8 cellular contexts compared by ENCODE assay signal in the genomic region with DNA sequence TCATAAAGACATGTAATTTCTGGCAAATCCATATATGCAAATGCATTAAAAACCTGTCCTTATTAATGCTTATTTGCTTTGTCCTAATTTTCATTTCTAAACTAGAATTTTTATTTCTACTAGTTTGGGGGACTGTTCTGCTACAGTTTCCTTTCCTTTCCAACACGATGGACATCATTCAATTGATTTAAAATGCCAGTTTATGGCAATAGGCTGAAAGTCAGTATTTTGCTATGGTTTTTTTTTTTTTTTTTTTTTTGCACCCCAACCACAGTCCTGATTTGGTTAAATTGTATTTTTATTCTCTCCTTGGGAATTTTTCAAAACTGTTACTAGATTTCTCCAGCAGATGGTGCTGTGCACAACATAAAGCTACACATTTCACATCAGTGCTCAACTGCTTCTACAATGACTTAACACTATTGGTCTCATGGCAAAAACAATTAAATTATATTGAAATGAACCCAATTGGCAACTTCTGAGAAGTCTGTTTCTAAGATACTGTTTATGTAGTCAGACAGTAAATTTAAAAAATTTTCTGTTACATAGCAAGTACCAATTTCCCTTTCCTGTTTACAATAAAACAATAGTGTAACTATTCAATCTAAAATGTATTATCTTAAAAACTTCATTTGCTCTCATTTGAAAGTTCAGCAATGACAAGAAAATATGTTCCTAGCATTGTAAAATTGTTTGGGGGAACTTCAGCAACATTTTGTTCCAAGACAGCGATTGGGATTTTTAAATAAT.
DNase-seq lines count a peak whose midpoint lies in the region; ATAC-seq and TF ChIP-seq lines count a peak whose summit lies in the region.

No MANE protein-coding gene starts in this region.

- no peak overlapping the region for H3K9ac ChIP-seq in PC-3 (ENCODE audit: low read length)
- H3K9ac ChIP-seq in endodermal cell (ENCODE audit: extremely low read depth, low read length, poor library complexity, severe bottlenecking) = no peak overlapping the region

- ATAC-seq in HG03354 (IDR thresholded peaks at IDR 0.05; ENCODE audit: poor library complexity, severe bottlenecking, unreplicated experiment) (peak; percentile 66), PC-3 (peak; percentile 61)

- no peaks in the 10 kb centered on the region for H3K79me2 ChIP-seq in PC-3 (ENCODE audit: low read length)

- no peak overlapping the region for H3K4me3 ChIP-seq in PC-3 (ENCODE audit: low read length)
- no peak overlapping the region for H3K4me3 ChIP-seq in endodermal cell (ENCODE audit: low read length)

- H3F3A ChIP-seq in PC-3 (ENCODE audit: low read length, unreplicated experiment) = no peaks in the 10 kb centered on the region

- CTCF ChIA-PET in PC-3 (lab: Charles Lee) = interaction anchor here (0.5 to 1.1 kb wide), 8 partner anchors 15 to 1059 kb away, joined by 3 to 25 read pairs (median 4); no protein-coding TSS in a partner anchor

- intact Hi-C loops in PC-3 (cut with micrococcal nuclease) = loop anchor here (1.0 kb wide), 3 partner anchors 15 to 334 kb away; no protein-coding TSS in a partner anchor

- BruUV-seq in PC-3 (replicated peaks; lab: Mats Ljungman, UMichigan) = no TSS peak

- no peaks in the 10 kb centered on the region for H3K36me3 ChIP-seq in PC-3 (ENCODE audit: low read depth, low read length)
- H3K36me3 ChIP-seq in endodermal cell (ENCODE audit: control insufficient read depth, insufficient read depth, low read length) = no peaks in the 10 kb centered on the region

- POLR2A ChIA-PET in PC-3 (lab: Charles Lee; ENCODE audit: unreplicated experiment) = no interaction called here

- H3K4me1 ChIP-seq in PC-3 (ENCODE audit: insufficient read depth, low read length) (peaks cover 14% of the 10 kb centered on the region), endodermal cell (ENCODE audit: control insufficient read depth, insufficient read depth, low read length) (no peaks in the 10 kb centered on the region)

- H3K9me3 Mint-ChIP-seq in endodermal cell = no peaks in the 10 kb centered on the region
- H3K9me3 Mint-ChIP-seq in activated naive CD8-positive, alpha-beta T cell treated with anti-CD3 and anti-CD28 coated beads for 36 hours = no peaks in the 10 kb centered on the region

- H4K20me1 ChIP-seq in PC-3 (ENCODE audit: low read length) = no peaks in the 10 kb centered on the region

- DNase-seq in NCI-H1417 (lab: John Stamatoyannopoulos, UW) (peak in 2 of 3 experiments; percentile 40 to 65), NCI-H1417 treated with DMSO at 0.1 percent for 48 hours (lab: John Stamatoyannopoulos, UW) (no peak), PC-3 (peak; percentile 88), endodermal cell (no peak), lung microvascular endothelial cell (ENCODE audit: low read depth in 2 of 2) (peak; percentile 71 to 78), OCI-M2 (lab: John Stamatoyannopoulos, UW; ENCODE audit: unreplicated experiment) (no peak)
- no peak for DNase-seq in activated naive CD8-positive, alpha-beta T cell treated with anti-CD3 and anti-CD28 coated beads for 36 hours

- H3K27ac ChIP-seq in PC-3 (ENCODE audit: low read length) (no peak overlapping the region), endodermal cell (ENCODE audit: low read depth, low read length) (no peak overlapping the region)

- H3K4me3 Mint-ChIP-seq in endodermal cell = no peak overlapping the region
- H3K4me3 Mint-ChIP-seq in activated naive CD8-positive, alpha-beta T cell treated with anti-CD3 and anti-CD28 coated beads for 36 hours = no peak overlapping the region

- H3K4me2 ChIP-seq in PC-3 (ENCODE audit: low read length) = no peak overlapping the region

- H3K9me3 ChIP-seq in PC-3 (ENCODE audit: low read length) = no peaks in the 10 kb centered on the region
- H3K9me3 ChIP-seq in endodermal cell (ENCODE audit: control insufficient read depth, low read length) = no peaks in the 10 kb centered on the region

- H3K27ac Mint-ChIP-seq in endodermal cell = no peak overlapping the region
- no peak overlapping the region for H3K27ac Mint-ChIP-seq in activated naive CD8-positive, alpha-beta T cell treated with anti-CD3 and anti-CD28 coated beads for 36 hours

- H3K27me3 ChIP-seq in PC-3 (ENCODE audit: low read length) (no peaks in the 10 kb centered on the region), endodermal cell (ENCODE audit: control insufficient read depth, insufficient read depth, low read length, poor library complexity, severe bottlenecking) (no peaks in the 10 kb centered on the region)

- peaks cover 19% of the 10 kb centered on the region for H3K36me3 Mint-ChIP-seq in endodermal cell (ENCODE audit: low read depth)
- no peaks in the 10 kb centered on the region for H3K36me3 Mint-ChIP-seq in activated naive CD8-positive, alpha-beta T cell treated with anti-CD3 and anti-CD28 coated beads for 36 hours

- peak; percentile 92 for TF ChIP-seq CTCF in PC-3 (conservative IDR thresholded peaks at IDR 0.05; ENCODE audit: low read depth, low read length)
- peak; percentile 77 for TF ChIP-seq CTCF in endodermal cell (conservative IDR thresholded peaks at IDR 0.05)

- H3K27me3 Mint-ChIP-seq in endodermal cell (ENCODE audit: insufficient read depth) = no peaks in the 10 kb centered on the region
- peaks cover 7% of the 10 kb centered on the region for H3K27me3 Mint-ChIP-seq in activated naive CD8-positive, alpha-beta T cell treated with anti-CD3 and anti-CD28 coated beads for 36 hours

- no peaks in the 10 kb centered on the region for H3K9me2 ChIP-seq in PC-3 (replicated peaks; ENCODE audit: low read length)

- 90% methylated on average over 2 of the region's 2 CpGs; no CpG with 5 or more reads in 1 of the 2 experiments for WGBS in endodermal cell (ENCODE audit: insufficient coverage in 1 of 2, insufficient read length in 1 of 2), 2 experiments

- H3K4me1 Mint-ChIP-seq in endodermal cell = peaks cover 18% of the 10 kb centered on the region
- H3K4me1 Mint-ChIP-seq in activated naive CD8-positive, alpha-beta T cell treated with anti-CD3 and anti-CD28 coated beads for 36 hours = no peaks in the 10 kb centered on the region

- H2AFZ ChIP-seq in PC-3 (ENCODE audit: low read length) = no peak overlapping the region

Comparison
In these comparisons a context has a peak if more than half of its experiments do, and no peak if none do; other contexts are left out.
1. DNase-seq: peak in NCI-H1417 (2 of 3), PC-3 (single experiment) and lung microvascular endothelial cell (2 of 2); none in NCI-H1417 treated with DMSO at 0.1 percent for 48 hours (single experiment), endodermal cell (single experiment), activated naive CD8-positive, alpha-beta T cell treated with anti-CD3 and anti-CD28 coated beads for 36 hours (single experiment) and OCI-M2 (single experiment).